ENCODE assay signal across 1 cellular context in genomic region chr14:55354500-55354899, GRCh38.
A peak's percentile ranks its signal among the peaks of the same experiment; 100 is the strongest.
TF ChIP-seq lines count a peak whose summit lies in the region.

No MANE protein-coding gene starts in this region.

TF ChIP-seq in GM12878, 131 proteins besides CTCF, POLR2A, EP300 and RAD21 (continued from another document):
- no peak for TF ChIP-seq ZBTB11 (CRISPR knock-in tag; IDR thresholded peaks at IDR 0.05)
- 0 out of 2 replicates have a peak, but pooled peaks have one; percentile 22 for TF ChIP-seq SMARCA5 (IDR thresholded peaks at IDR 0.05)
- TF ChIP-seq IRF4 (IDR thresholded peaks at IDR 0.05; ENCODE audit: low read depth, low read length): no peak
- TF ChIP-seq BACH1 (IDR thresholded peaks at IDR 0.05; ENCODE audit: borderline replicate concordance): 0 out of 2 replicates have a peak, but pooled peaks have one; percentile 10
- peak; percentile 78; the same call in 1 of the 2 replicates for TF ChIP-seq SMC3 (IDR thresholded peaks at IDR 0.05; ENCODE audit: borderline replicate concordance, low read length)
